In the genomic region with DNA sequence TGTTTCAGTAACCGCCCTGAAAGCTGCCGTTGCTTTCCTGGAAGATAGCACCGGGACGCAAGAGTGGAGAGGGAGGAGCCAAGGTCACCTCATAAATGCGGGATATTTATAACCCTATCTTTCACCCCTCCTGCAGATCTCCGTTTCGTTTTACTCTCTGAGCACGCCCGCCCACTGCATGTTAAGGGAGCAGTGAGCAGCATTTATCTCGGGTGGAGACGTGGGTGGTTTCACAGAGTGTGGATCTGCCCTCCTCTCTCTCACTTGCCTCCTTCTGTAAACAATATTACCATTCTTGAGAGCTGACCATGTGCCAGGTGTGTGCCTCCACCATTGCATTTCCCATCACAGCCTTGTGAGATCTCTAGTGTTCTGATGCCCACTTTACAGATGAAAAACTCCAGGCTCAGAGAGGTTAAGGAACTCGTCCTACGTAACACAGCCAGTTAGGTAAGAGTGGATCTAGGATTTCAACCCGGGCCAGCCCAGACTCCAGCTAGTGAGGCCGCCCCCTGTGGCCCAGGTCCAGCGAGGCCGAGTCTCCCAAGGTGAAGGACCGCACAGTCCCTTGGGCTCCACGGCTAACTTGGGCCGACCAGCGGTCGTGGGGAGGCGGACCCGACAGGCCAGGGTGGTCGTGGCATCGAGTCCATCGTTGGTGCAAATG, we compare ENCODE assay signal across 1 cellular context.
TF ChIP-seq lines count a peak whose summit lies in the region.

No MANE protein-coding gene starts in this region.

TF ChIP-seq in HepG2, 621 proteins besides CTCF, POLR2A, EP300 and RAD21 (continued from another document):
- TF ChIP-seq, protein P1, sequence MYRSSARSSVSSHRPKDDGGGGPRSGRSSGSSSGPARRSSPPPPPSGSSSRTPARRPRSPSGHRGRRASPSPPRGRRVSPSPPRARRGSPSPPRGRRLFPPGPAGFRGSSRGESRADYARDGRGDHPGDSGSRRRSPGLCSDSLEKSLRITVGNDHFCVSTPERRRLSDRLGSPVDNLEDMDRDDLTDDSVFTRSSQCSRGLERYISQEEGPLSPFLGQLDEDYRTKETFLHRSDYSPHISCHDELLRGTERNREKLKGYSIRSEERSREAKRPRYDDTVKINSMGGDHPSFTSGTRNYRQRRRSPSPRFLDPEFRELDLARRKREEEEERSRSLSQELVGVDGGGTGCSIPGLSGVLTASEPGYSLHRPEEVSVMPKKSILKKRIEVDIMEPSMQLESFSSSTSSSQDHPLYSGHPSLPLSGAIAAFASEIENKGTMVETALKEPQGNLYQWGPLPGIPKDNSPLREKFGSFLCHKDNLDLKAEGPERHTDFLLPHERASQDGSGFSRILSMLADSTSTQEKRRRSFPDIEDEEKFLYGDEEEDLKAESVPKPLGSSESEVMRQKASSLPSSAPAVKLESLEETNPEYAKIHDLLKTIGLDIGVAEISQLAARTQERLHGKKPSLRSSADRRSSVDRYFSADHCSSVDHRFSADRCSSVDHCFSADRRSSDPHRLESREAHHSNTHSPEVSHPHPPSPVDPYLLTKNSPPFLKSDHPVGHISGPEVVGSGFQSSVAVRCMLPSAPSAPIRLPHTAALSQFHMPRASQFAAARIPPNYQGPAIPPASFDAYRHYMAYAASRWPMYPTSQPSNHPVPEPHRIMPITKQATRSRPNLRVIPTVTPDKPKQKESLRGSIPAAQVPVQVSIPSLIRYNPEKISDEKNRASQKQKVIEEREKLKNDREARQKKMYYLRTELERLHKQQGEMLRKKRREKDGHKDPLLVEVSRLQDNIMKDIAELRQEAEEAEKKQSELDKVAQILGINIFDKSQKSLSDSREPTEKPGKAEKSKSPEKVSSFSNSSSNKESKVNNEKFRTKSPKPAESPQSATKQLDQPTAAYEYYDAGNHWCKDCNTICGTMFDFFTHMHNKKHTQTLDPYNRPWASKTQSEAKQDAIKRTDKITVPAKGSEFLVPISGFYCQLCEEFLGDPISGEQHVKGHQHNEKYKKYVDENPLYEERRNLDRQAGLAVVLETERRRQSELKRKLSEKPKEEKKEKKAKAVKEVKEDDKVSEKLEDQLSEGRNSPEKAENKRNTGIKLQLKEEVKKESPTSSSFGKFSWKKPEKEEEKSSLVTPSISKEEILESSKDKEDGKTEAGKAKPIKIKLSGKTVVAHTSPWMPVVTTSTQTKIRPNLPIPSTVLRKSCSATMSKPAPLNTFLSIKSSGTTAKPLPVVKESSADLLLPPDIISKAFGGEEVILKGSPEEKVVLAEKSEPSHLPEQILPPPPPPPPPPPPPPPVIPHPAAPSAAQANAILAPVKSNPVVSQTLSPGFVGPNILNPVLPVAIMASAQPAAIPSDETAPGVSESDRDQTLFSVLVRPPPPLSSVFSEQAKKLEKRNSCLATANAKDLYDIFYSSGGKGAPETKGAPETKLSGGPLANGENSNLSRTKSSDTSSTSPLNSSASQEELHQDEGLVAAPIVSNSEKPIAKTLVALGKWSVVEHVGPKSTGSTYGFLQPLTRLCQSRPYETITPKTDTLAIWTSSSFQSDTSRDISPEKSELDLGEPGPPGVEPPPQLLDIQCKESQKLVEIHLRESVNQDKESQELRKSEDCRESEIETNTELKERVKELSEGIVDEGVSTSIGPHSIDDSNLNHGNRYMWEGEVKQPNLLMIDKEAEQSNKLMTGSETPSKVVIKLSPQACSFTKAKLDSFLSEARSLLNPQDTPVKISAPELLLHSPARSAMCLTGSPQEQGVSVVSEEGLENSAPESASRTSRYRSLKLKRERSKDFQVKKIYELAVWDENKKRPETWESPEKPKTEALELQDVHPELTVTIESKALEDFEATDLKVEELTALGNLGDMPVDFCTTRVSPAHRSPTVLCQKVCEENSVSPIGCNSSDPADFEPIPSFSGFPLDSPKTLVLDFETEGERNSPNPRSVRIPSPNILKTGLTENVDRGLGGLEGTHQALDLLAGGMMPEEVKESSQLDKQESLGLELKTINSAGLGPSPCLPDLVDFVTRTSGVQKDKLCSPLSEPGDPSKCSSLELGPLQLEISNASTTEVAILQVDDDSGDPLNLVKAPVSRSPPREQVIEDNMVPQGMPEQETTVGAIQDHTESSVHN (CRISPR knock-in tag; IDR thresholded peaks at IDR 0.05): no peak
- TF ChIP-seq, protein P2, sequence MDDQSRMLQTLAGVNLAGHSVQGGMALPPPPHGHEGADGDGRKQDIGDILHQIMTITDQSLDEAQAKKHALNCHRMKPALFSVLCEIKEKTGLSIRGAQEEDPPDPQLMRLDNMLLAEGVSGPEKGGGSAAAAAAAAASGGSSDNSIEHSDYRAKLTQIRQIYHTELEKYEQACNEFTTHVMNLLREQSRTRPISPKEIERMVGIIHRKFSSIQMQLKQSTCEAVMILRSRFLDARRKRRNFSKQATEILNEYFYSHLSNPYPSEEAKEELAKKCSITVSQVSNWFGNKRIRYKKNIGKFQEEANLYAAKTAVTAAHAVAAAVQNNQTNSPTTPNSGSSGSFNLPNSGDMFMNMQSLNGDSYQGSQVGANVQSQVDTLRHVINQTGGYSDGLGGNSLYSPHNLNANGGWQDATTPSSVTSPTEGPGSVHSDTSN (CRISPR knock-in tag; IDR thresholded peaks at IDR 0.05; ENCODE audit: borderline replicate concordance): no peak
- TF ChIP-seq, protein P3, sequence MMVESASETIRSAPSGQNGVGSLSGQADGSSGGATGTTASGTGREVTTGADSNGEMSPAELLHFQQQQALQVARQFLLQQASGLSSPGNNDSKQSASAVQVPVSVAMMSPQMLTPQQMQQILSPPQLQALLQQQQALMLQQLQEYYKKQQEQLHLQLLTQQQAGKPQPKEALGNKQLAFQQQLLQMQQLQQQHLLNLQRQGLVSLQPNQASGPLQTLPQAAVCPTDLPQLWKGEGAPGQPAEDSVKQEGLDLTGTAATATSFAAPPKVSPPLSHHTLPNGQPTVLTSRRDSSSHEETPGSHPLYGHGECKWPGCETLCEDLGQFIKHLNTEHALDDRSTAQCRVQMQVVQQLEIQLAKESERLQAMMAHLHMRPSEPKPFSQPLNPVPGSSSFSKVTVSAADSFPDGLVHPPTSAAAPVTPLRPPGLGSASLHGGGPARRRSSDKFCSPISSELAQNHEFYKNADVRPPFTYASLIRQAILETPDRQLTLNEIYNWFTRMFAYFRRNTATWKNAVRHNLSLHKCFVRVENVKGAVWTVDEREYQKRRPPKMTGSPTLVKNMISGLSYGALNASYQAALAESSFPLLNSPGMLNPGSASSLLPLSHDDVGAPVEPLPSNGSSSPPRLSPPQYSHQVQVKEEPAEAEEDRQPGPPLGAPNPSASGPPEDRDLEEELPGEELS (CRISPR knock-in tag; IDR thresholded peaks at IDR 0.05): no peak
- TF ChIP-seq, protein P4, sequence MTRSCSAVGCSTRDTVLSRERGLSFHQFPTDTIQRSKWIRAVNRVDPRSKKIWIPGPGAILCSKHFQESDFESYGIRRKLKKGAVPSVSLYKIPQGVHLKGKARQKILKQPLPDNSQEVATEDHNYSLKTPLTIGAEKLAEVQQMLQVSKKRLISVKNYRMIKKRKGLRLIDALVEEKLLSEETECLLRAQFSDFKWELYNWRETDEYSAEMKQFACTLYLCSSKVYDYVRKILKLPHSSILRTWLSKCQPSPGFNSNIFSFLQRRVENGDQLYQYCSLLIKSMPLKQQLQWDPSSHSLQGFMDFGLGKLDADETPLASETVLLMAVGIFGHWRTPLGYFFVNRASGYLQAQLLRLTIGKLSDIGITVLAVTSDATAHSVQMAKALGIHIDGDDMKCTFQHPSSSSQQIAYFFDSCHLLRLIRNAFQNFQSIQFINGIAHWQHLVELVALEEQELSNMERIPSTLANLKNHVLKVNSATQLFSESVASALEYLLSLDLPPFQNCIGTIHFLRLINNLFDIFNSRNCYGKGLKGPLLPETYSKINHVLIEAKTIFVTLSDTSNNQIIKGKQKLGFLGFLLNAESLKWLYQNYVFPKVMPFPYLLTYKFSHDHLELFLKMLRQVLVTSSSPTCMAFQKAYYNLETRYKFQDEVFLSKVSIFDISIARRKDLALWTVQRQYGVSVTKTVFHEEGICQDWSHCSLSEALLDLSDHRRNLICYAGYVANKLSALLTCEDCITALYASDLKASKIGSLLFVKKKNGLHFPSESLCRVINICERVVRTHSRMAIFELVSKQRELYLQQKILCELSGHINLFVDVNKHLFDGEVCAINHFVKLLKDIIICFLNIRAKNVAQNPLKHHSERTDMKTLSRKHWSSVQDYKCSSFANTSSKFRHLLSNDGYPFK (CRISPR knock-in tag; IDR thresholded peaks at IDR 0.05; ENCODE audit: borderline replicate concordance): 0 out of 2 replicates have a peak, but pooled peaks have one; percentile 45
TF ChIP-seq in HepG2: peak in this region for 80.
